ENCODE assay signal across 16 cellular contexts in genomic region chr9:33107762-33108161, GRCh38. TPM values are rescaled to one million over a fixed set of nuclear protein-coding genes. Genes with fewer than 3 reads are reported as not detected.
DNase-seq lines count a peak whose midpoint lies in the region; ATAC-seq and TF ChIP-seq lines count a peak whose summit lies in the region.
"Had no signal": no experiment of that assay in that cellular context is flagged by ENCODE, and none has a peak within 500 bp of the region (broad histone marks: within the 10 kb centered on the region; RNA-seq: fewer than 3 reads in every experiment).

No MANE protein-coding gene starts in this region.

- TF ChIP-seq EP300 in esophagus muscularis mucosa (IDR thresholded peaks at IDR 0.05) = no peak

- TF ChIP-seq POLR2A in heart left ventricle (IDR thresholded peaks at IDR 0.05) = no peak
- TF ChIP-seq POLR2A in esophagus muscularis mucosa (IDR thresholded peaks at IDR 0.05; ENCODE audit: low read depth) = no peak

- H3K4me1 ChIP-seq in heart left ventricle (peaks cover 7 to 56% (median 30%) of the 10 kb centered on the region in 12 donors), esophagus muscularis mucosa (peaks cover 13 to 23% (median 21%) of the 10 kb centered on the region in 4 donors), urinary bladder (ENCODE audit: insufficient read depth) (no peaks in the 10 kb centered on the region)

- H3K9me3 Mint-ChIP-seq in osteocyte (ENCODE audit: unreplicated experiment) = no peaks in the 10 kb centered on the region
- H3K9me3 Mint-ChIP-seq: activated CD4-positive, alpha-beta memory T cell treated with anti-CD3 and anti-CD28 coated beads, Interleukin-2, amount 10 ng/mL, durations not matched to agents 7 days and 5 days; activated naive CD4-positive, alpha-beta T cell treated with anti-CD3 and anti-CD28 coated beads, Interleukin-2, amount 50 U/mL, for 72 hours; T-helper 2 cell treated with Interferon-gamma antibody and Interleukin-4, amounts not matched to agents 5 μg/mL and 100 μg/mL, for 36 hours had no signal

- 53 to 66% (median 63%) methylated on average over 4 to 5 of the region's 5 CpGs for WGBS in heart left ventricle, 4 donors
- whole genome bisulfite sequencing in esophagus muscularis mucosa = 69% methylated on average over 5 of the region's 5 CpGs
- WGBS in urinary bladder = 63% methylated on average over 5 of the region's 5 CpGs

- no peak for ATAC-seq in heart left ventricle
- ATAC-seq: activated naive CD4-positive, alpha-beta T cell treated with anti-CD3 and anti-CD28 coated beads, Interleukin-2, amount 50 U/mL, for 72 hours had no signal

- no peak overlapping the region for H3K4me3 Mint-ChIP-seq in osteocyte (ENCODE audit: unreplicated experiment)
- H3K4me3 Mint-ChIP-seq: activated CD4-positive, alpha-beta memory T cell treated with anti-CD3 and anti-CD28 coated beads, Interleukin-2, amount 10 ng/mL, durations not matched to agents 7 days and 5 days; T-helper 2 cell treated with Interferon-gamma antibody and Interleukin-4, amounts not matched to agents 5 μg/mL and 100 μg/mL, for 36 hours had no signal

- intact Hi-C loops in heart left ventricle (cut with DNase I) (loop anchor here in 7 of 10 donors (2.0 to 10.0 kb wide), 5 partner anchors 31 to 65 kb away; partner anchors contain the start of gene B4GALT1 (in 6 of the 7)), cardiac septum (cut with DNase I) (no loop called here), esophagus muscularis mucosa (cut with DNase I) (no loop called here)

- no peaks in the 10 kb centered on the region for H3K9me3 ChIP-seq in heart left ventricle
- no peaks in the 10 kb centered on the region for H3K9me3 ChIP-seq in esophagus muscularis mucosa
- H3K9me3 ChIP-seq: A549 had no signal

- no peak for DNase-seq in heart left ventricle
- no peak for DNase-seq in cardiac septum (ENCODE audit: low spot score)
- no peak for DNase-seq in esophagus muscularis mucosa (ENCODE audit: extremely low spot score)
- peak; percentile 23 for DNase-seq in osteocyte (ENCODE audit: extremely low spot score, unreplicated experiment)
- no peak for DNase-seq in NCI-H2081 treated with DMSO at 0.1 percent for 48 hours (lab: John Stamatoyannopoulos, UW)
- DNase-seq in NCI-H1092 treated with DMSO at 0.1 percent for 48 hours (lab: John Stamatoyannopoulos, UW) = no peak
- DNase-seq in activated CD4-positive, alpha-beta T cell treated with anti-CD3 and anti-CD28 coated beads for 1 hour = no peak
- DNase-seq: activated CD4-positive, alpha-beta memory T cell treated with anti-CD3 and anti-CD28 coated beads, Interleukin-2, amount 10 ng/mL, durations not matched to agents 7 days and 5 days; KG1; NCI-H2029; posterior cingulate gyrus had no signal

- H3K4me1 Mint-ChIP-seq in osteocyte (ENCODE audit: unreplicated experiment) = peaks cover 54% of the 10 kb centered on the region

- TF ChIP-seq CTCF in heart left ventricle (IDR thresholded peaks at IDR 0.05) (no peak), esophagus muscularis mucosa (IDR thresholded peaks at IDR 0.05) (no peak), osteocyte (IDR thresholded peaks at IDR 0.05) (no peak)

- H3K36me3 ChIP-seq in heart left ventricle = peaks cover 3 to 38% (median 27%) of the 10 kb centered on the region in 9 donors
- peaks cover 14 to 39% (median 22%) of the 10 kb centered on the region in 4 donors for H3K36me3 ChIP-seq in esophagus muscularis mucosa
- H3K36me3 ChIP-seq in urinary bladder (ENCODE audit: insufficient read depth) = no peaks in the 10 kb centered on the region

- peaks cover 14% of the 10 kb centered on the region for H3K36me3 Mint-ChIP-seq in osteocyte (ENCODE audit: unreplicated experiment)

- peak overlapping the region; percentile 85 for H3K27ac Mint-ChIP-seq in osteocyte (ENCODE audit: unreplicated experiment)
- H3K27ac Mint-ChIP-seq: activated CD4-positive, alpha-beta memory T cell treated with anti-CD3 and anti-CD28 coated beads, Interleukin-2, amount 10 ng/mL, durations not matched to agents 7 days and 5 days; T-helper 2 cell treated with Interferon-gamma antibody and Interleukin-4, amounts not matched to agents 5 μg/mL and 100 μg/mL, for 36 hours had no signal

- no peaks in the 10 kb centered on the region for H3K27me3 Mint-ChIP-seq in osteocyte (ENCODE audit: unreplicated experiment)
- H3K27me3 Mint-ChIP-seq: activated CD4-positive, alpha-beta memory T cell treated with anti-CD3 and anti-CD28 coated beads, Interleukin-2, amount 10 ng/mL, durations not matched to agents 7 days and 5 days had no signal

- H3K27ac ChIP-seq in heart left ventricle (peak overlapping the region; percentile 62 to 93 (median 79)), esophagus muscularis mucosa (replicated peaks in 1 of 4) (peak overlapping the region; percentile 62 to 67 (median 66)), urinary bladder (ENCODE audit: low read depth) (peak overlapping the region; percentile 38)

- H3K27me3 ChIP-seq in heart left ventricle = no peaks in the 10 kb centered on the region
- H3K27me3 ChIP-seq in esophagus muscularis mucosa = no peaks in the 10 kb centered on the region

- no peak overlapping the region for H3K4me3 ChIP-seq in heart left ventricle
- H3K4me3 ChIP-seq in esophagus muscularis mucosa = no peak overlapping the region
- no peak overlapping the region for H3K4me3 ChIP-seq in urinary bladder (ENCODE audit: low read depth, low read length)
- H3K4me3 ChIP-seq: A549, GM12878 had no signal

RNA-seq across cellular contexts. Expression of gene SMU1, which starts 31.3 kb away (rescaled TPM):
- 10 to 100 TPM; 11.5 to 19.4 (median 15.8) TPM for total RNA-seq in heart left ventricle
- 10 to 100 TPM in 1 of 2 donors, 1 to 10 TPM in 1; 6.7 to 12.3 TPM for polyA plus RNA-seq in heart left ventricle
- total RNA-seq in cardiac septum = 16.4 TPM
- total RNA-seq in esophagus muscularis mucosa = 10 to 100 TPM; 17.8 to 22.6 (median 19.6) TPM
- total RNA-seq in osteocyte = 22.4 and 23.0 TPM in 2 replicates
- 37.0 TPM for total RNA-seq in urinary bladder
- 14.3 TPM for polyA plus RNA-seq in urinary bladder

RNA-seq across cellular contexts. Expression of gene B4GALT1, which starts 59.4 kb away (rescaled TPM):
- total RNA-seq in heart left ventricle = 10 to 100 TPM; 27.4 to 73.3 (median 44.8) TPM
- polyA plus RNA-seq in heart left ventricle = 10 to 100 TPM; 10.6 to 37.2 TPM
- total RNA-seq in cardiac septum = 35.7 TPM
- total RNA-seq in esophagus muscularis mucosa = 10 to 100 TPM; 24.5 to 39.6 (median 37.8) TPM
- total RNA-seq in osteocyte = 39.1 and 40.9 TPM in 2 replicates
- total RNA-seq in urinary bladder = 36.4 TPM
- polyA plus RNA-seq in urinary bladder = 57.7 TPM

Comparison
In these comparisons a context has a peak if more than half of its experiments do, and no peak if none do; other contexts are left out.
1. intact Hi-C loops: an anchor here in heart left ventricle (2.0 to 10.0 kb wide); none called in cardiac septum and esophagus muscularis mucosa.